In the genomic region with DNA sequence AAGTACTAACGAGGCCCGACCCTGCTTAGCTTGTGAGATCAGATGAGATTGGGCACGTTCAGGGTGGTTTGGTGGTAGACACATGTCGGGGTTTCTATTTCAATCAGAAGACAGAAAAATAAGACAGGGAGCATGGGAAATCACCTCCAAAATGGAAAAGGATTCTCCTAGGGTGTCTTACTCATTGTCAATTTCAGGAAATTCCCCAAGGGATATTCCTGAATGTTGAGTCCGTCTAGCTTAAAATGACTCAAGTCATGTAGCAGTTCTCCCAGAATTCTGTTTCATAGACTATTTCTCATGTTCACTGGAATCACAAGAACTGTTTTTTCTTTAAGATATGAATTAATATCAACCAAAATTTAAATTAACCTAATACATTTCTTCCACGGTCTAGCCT, we compare ENCODE assay signal across 24 cellular contexts.
DNase-seq lines count a peak whose midpoint lies in the region; ATAC-seq and TF ChIP-seq lines count a peak whose summit lies in the region.
"Had no signal": no experiment of that assay in that cellular context is flagged by ENCODE, and none has a peak within 500 bp of the region (broad histone marks: within the 10 kb centered on the region; RNA-seq: fewer than 3 reads in every experiment).

No MANE protein-coding gene starts in this region.

- H3K27me3 Mint-ChIP-seq in activated T-helper 17 cell treated with anti-CD3 and anti-CD28 coated beads, Interleukin-2, amount 50 U/mL, for 72 hours, result peaks cover 3% of the 10 kb centered on the region
- H3K27me3 Mint-ChIP-seq: activated CD4-positive, alpha-beta T cell treated with anti-CD3 and anti-CD28 coated beads, Interleukin-2, amount 10 ng/mL, durations not matched to agents 24 days and 14 days; activated CD8-positive, alpha-beta memory T cell treated with anti-CD3 and anti-CD28 coated beads, Interleukin-2, amount 10 ng/mL, durations not matched to agents 7 days and 5 days; CD4-positive, CD25-positive, alpha-beta regulatory T cell; naive B cell had no signal

- peak; percentile 82 for DNase-seq in EH (ENCODE audit: low read depth)
- DNase-seq in PC-9, result no peak
- DNase-seq in epithelial cell of esophagus (ENCODE audit: low read depth), result peak; percentile 91
- peak; percentile 27 for DNase-seq in osteoblast (ENCODE audit: insufficient read length, low spot score, missing footprints)
- no peak for DNase-seq in NCI-H82 (lab: John Stamatoyannopoulos, UW)
- no peak for DNase-seq in GF-D8 (lab: John Stamatoyannopoulos, UW)
- DNase-seq: activated CD8-positive, alpha-beta memory T cell treated with anti-CD3 and anti-CD28 coated beads, Interleukin-2, amount 10 ng/mL, durations not matched to agents 7 days and 5 days; CD4-positive, CD25-positive, alpha-beta regulatory T cell; effector CD4-positive, alpha-beta T cell; esophagus squamous epithelium; naive B cell; NCI-H146; NCI-H2171 treated with DMSO at 0.1 percent for 48 hours; NCI-H526 treated with DMSO at 0.1 percent for 48 hours; occipital lobe; T-helper 2 cell; upper lobe of left lung had no signal

- POLR2A ChIA-PET in PC-9 (lab: Charles Lee; ENCODE audit: unreplicated experiment), result no interaction called here

- no peaks in the 10 kb centered on the region for H3K4me1 Mint-ChIP-seq in activated T-helper 17 cell treated with anti-CD3 and anti-CD28 coated beads, Interleukin-2, amount 50 U/mL, for 72 hours
- H3K4me1 Mint-ChIP-seq: activated CD4-positive, alpha-beta T cell treated with anti-CD3 and anti-CD28 coated beads, Interleukin-2, amount 10 ng/mL, durations not matched to agents 24 days and 14 days; activated CD8-positive, alpha-beta memory T cell treated with anti-CD3 and anti-CD28 coated beads, Interleukin-2, amount 10 ng/mL, durations not matched to agents 7 days and 5 days; CD4-positive, CD25-positive, alpha-beta regulatory T cell; naive B cell had no signal

- H3K9me3 ChIP-seq in PC-9 (ENCODE audit: insufficient read depth, low read depth) (peaks cover 38% of the 10 kb centered on the region; the same call in 1 of the 2 replicates), osteoblast (ENCODE audit: low read depth, low read length) (no peaks in the 10 kb centered on the region)
- H3K9me3 ChIP-seq: esophagus squamous epithelium, right atrium auricular region, upper lobe of left lung had no signal

- intact Hi-C loops in PC-9 (cut with micrococcal nuclease; ENCODE audit: unreplicated experiment), result loop anchor here (10.0 kb wide), 1 partner anchor 219 kb away; no protein-coding TSS in a partner anchor

- H3K27ac ChIP-seq in PC-9, result peak overlapping the region; percentile 96
- peak overlapping the region; percentile 91 for H3K27ac ChIP-seq in osteoblast (ENCODE audit: low read depth, low read length)
- H3K27ac ChIP-seq: esophagus squamous epithelium, right atrium auricular region, upper lobe of left lung, VCaP had no signal

- H3K4me1 ChIP-seq in PC-9 (replicated peaks; ENCODE audit: insufficient read depth) (peaks cover 53% of the 10 kb centered on the region), osteoblast (ENCODE audit: insufficient read depth, low read length) (peaks cover 38% of the 10 kb centered on the region)
- H3K4me1 ChIP-seq: right atrium auricular region had no signal

- H3K4me2 ChIP-seq in PC-9 (peak overlapping the region; percentile 56), osteoblast (ENCODE audit: insufficient read depth, low read length) (no peak overlapping the region)

- BruUV-seq in PC-9 (replicated peaks; lab: Mats Ljungman, UMichigan), result no TSS peak

- H3K4me3 ChIP-seq in PC-9 (0 out of 2 replicates have a peak overlapping the region, but pooled peaks have one; percentile 1), epithelial cell of esophagus (ENCODE audit: low read length) (no peak overlapping the region), osteoblast (ENCODE audit: insufficient read depth, low read length) (no peak overlapping the region)
- H3K4me3 ChIP-seq: esophagus squamous epithelium, K562, right atrium auricular region, upper lobe of left lung had no signal

- no peak overlapping the region for H3K27ac Mint-ChIP-seq in activated T-helper 17 cell treated with anti-CD3 and anti-CD28 coated beads, Interleukin-2, amount 50 U/mL, for 72 hours
- H3K27ac Mint-ChIP-seq: activated CD4-positive, alpha-beta T cell treated with anti-CD3 and anti-CD28 coated beads, Interleukin-2, amount 10 ng/mL, durations not matched to agents 24 days and 14 days; activated CD8-positive, alpha-beta memory T cell treated with anti-CD3 and anti-CD28 coated beads, Interleukin-2, amount 10 ng/mL, durations not matched to agents 7 days and 5 days; activated naive CD4-positive, alpha-beta T cell treated with anti-CD3 and anti-CD28 coated beads, Interleukin-2, amount 50 U/mL, for 72 hours; CD4-positive, CD25-positive, alpha-beta regulatory T cell; naive B cell had no signal

- H4K20me1 ChIP-seq in PC-9 (ENCODE audit: insufficient read depth), result no peaks in the 10 kb centered on the region
- H4K20me1 ChIP-seq in osteoblast (ENCODE audit: insufficient read depth, low read length), result no peaks in the 10 kb centered on the region

- no peak overlapping the region for H2AFZ ChIP-seq in PC-9
- no peak overlapping the region for H2AFZ ChIP-seq in osteoblast (ENCODE audit: low read length)

- H3K36me3 ChIP-seq in PC-9 (ENCODE audit: low read depth) (no peaks in the 10 kb centered on the region), osteoblast (ENCODE audit: insufficient read depth, low read length) (no peaks in the 10 kb centered on the region)
- H3K36me3 ChIP-seq: esophagus squamous epithelium, right atrium auricular region, upper lobe of left lung had no signal

- H3K4me3 Mint-ChIP-seq in activated T-helper 17 cell treated with anti-CD3 and anti-CD28 coated beads, Interleukin-2, amount 50 U/mL, for 72 hours, result no peak overlapping the region
- H3K4me3 Mint-ChIP-seq: activated CD4-positive, alpha-beta T cell treated with anti-CD3 and anti-CD28 coated beads, Interleukin-2, amount 10 ng/mL, durations not matched to agents 24 days and 14 days; activated CD8-positive, alpha-beta memory T cell treated with anti-CD3 and anti-CD28 coated beads, Interleukin-2, amount 10 ng/mL, durations not matched to agents 7 days and 5 days; CD4-positive, CD25-positive, alpha-beta regulatory T cell; naive B cell had no signal

- H3K27me3 ChIP-seq in PC-9 (ENCODE audit: insufficient read depth, low read depth) (no peaks in the 10 kb centered on the region), osteoblast (ENCODE audit: insufficient read depth, low read length) (no peaks in the 10 kb centered on the region)
- H3K27me3 ChIP-seq: esophagus squamous epithelium, right atrium auricular region, upper lobe of left lung had no signal

- peaks cover 5% of the 10 kb centered on the region for H3K9me3 Mint-ChIP-seq in activated T-helper 17 cell treated with anti-CD3 and anti-CD28 coated beads, Interleukin-2, amount 50 U/mL, for 72 hours
- H3K9me3 Mint-ChIP-seq: activated CD4-positive, alpha-beta T cell treated with anti-CD3 and anti-CD28 coated beads, Interleukin-2, amount 10 ng/mL, durations not matched to agents 24 days and 14 days had no signal

- ATAC-seq in activated T-helper 17 cell treated with anti-CD3 and anti-CD28 coated beads, Interleukin-2, amount 50 U/mL, for 72 hours (replicated peaks), result no peak
- ATAC-seq in GM21786 (IDR thresholded peaks at IDR 0.05; ENCODE audit: unreplicated experiment), result no peak
- ATAC-seq: activated CD8-positive, alpha-beta memory T cell treated with anti-CD3 and anti-CD28 coated beads, Interleukin-2, amount 10 ng/mL, durations not matched to agents 7 days and 5 days; activated naive CD4-positive, alpha-beta T cell treated with anti-CD3 and anti-CD28 coated beads, Interleukin-2, amount 50 U/mL, for 72 hours; K562 had no signal

- H3F3A ChIP-seq in PC-9 (ENCODE audit: insufficient read depth, low read depth), result peaks cover 43% of the 10 kb centered on the region

- no peaks in the 10 kb centered on the region for H3K36me3 Mint-ChIP-seq in activated T-helper 17 cell treated with anti-CD3 and anti-CD28 coated beads, Interleukin-2, amount 50 U/mL, for 72 hours (ENCODE audit: low read depth)
- H3K36me3 Mint-ChIP-seq: activated CD8-positive, alpha-beta memory T cell treated with anti-CD3 and anti-CD28 coated beads, Interleukin-2, amount 10 ng/mL, durations not matched to agents 7 days and 5 days; activated naive CD4-positive, alpha-beta T cell treated with anti-CD3 and anti-CD28 coated beads, Interleukin-2, amount 50 U/mL, for 72 hours; CD4-positive, CD25-positive, alpha-beta regulatory T cell; naive B cell had no signal

- CTCF ChIA-PET in PC-9 (lab: Charles Lee), result no interaction called here

- no peaks in the 10 kb centered on the region for H3K79me2 ChIP-seq in PC-9 (ENCODE audit: low read depth)
- H3K79me2 ChIP-seq in osteoblast (ENCODE audit: insufficient read depth, low read length), result no peaks in the 10 kb centered on the region

- TF ChIP-seq CTCF in PC-9 (conservative IDR thresholded peaks at IDR 0.05), result no peak
- TF ChIP-seq CTCF in epithelial cell of esophagus (IDR thresholded peaks at IDR 0.05; ENCODE audit: insufficient read depth, low read depth, low read length, missing control alignments), result no peak
- TF ChIP-seq CTCF in osteoblast (IDR thresholded peaks at IDR 0.05; ENCODE audit: extremely low read depth, low read depth, low read length), result no peak

- no peaks in the 10 kb centered on the region for H3K9me2 ChIP-seq in PC-9 (ENCODE audit: insufficient read depth)

Comparison
In these comparisons a context has a peak if more than half of its experiments do, and no peak if none do; other contexts are left out.
1. DNase-seq: peak in EH (single experiment), epithelial cell of esophagus (single experiment) and osteoblast (single experiment); none in PC-9 (0 of 2), NCI-H82 (single experiment) and GF-D8 (single experiment).